ENCODE assay signal across 27 cellular contexts in the genomic region with DNA sequence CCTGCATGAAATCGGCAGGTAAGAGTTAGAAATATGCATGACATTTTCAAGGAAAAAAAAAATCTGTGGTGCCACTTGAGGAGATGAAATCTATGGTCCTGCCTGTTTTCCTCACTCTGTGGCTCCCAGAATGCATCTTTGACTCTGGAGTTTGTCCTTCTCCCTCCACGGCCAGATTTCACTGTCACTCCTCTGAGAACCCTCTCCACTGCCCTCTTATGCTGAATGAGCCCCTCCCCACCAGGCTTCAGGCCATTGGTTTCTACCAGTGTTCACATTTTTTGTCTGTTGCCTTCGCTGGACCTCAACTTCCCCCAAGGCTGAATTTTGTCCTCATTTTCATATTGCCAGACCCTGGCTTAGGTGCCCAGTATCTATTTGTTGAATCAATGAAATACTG.
"Had no signal": no experiment of that assay in that cellular context is flagged by ENCODE, and none has a peak within 500 bp of the region (broad histone marks: within the 10 kb centered on the region; RNA-seq: fewer than 3 reads in every experiment).

No MANE protein-coding gene starts in this region.

- H3K36me3 Mint-ChIP-seq: activated CD4-positive, alpha-beta memory T cell treated with anti-CD3 and anti-CD28 coated beads for 36 hours; activated naive CD4-positive, alpha-beta T cell treated with anti-CD3 and anti-CD28 coated beads, Interleukin-2, amount 10 ng/mL, durations not matched to agents 7 days and 5 days; activated naive CD4-positive, alpha-beta T cell treated with anti-CD3 and anti-CD28 coated beads, Interleukin-2, amount 50 U/mL, for 72 hours had no signal

- H3K9me3 Mint-ChIP-seq: activated CD4-positive, alpha-beta memory T cell treated with anti-CD3 and anti-CD28 coated beads for 36 hours; activated CD4-positive, alpha-beta T cell treated with anti-CD3 and anti-CD28 coated beads, Interleukin-2, amount 10 ng/mL, durations not matched to agents 24 days and 14 days; activated naive CD4-positive, alpha-beta T cell treated with anti-CD3 and anti-CD28 coated beads, Interleukin-2, amount 10 ng/mL, durations not matched to agents 7 days and 5 days; activated naive CD4-positive, alpha-beta T cell treated with anti-CD3 and anti-CD28 coated beads, Interleukin-2, amount 50 U/mL, for 72 hours; activated T-cell treated with anti-CD3 and anti-CD28 coated beads, Interleukin-2, amount 50 U/mL, for 4 hours; activated T-helper 2 cell treated with anti-CD3 and anti-CD28 coated beads, Interferon-gamma antibody, Interleukin-2, Interleukin-4, amounts not matched to agents 10 μg/mL and 5 μg/mL and 100 μg/mL, durations not matched to agents 14 hours and 24 hours and 36 hours had no signal

- ATAC-seq: activated CD4-positive, alpha-beta T cell treated with anti-CD3 and anti-CD28 coated beads for 36 hours; activated CD8-positive, alpha-beta T cell treated with anti-CD3 and anti-CD28 coated beads, Interleukin-2, amount 10 ng/mL, durations not matched to agents 7 days and 5 days; activated naive CD4-positive, alpha-beta T cell treated with anti-CD3 and anti-CD28 coated beads, Interleukin-2, amount 50 U/mL, for 72 hours; activated T-cell treated with anti-CD3 and anti-CD28 coated beads, Interleukin-2, amount 50 U/mL, for 4 hours; body of pancreas; foreskin keratinocyte; gastrocnemius medialis; heart left ventricle had no signal

- H3K4me3 ChIP-seq: adrenal gland, body of pancreas, colonic mucosa, esophagus muscularis mucosa, gastrocnemius medialis, heart left ventricle had no signal

- DNase-seq: activated CD4-positive, alpha-beta memory T cell treated with anti-CD3 and anti-CD28 coated beads for 36 hours; activated CD4-positive, alpha-beta T cell treated with anti-CD3 and anti-CD28 coated beads for 36 hours; activated CD4-positive, alpha-beta T cell treated with anti-CD3 and anti-CD28 coated beads, Interleukin-2, amount 10 ng/mL, durations not matched to agents 24 days and 14 days; activated CD4-positive, CD25-positive, alpha-beta regulatory T cell; activated CD4-positive, CD25-positive, alpha-beta regulatory T cell treated with anti-CD3 and anti-CD28 coated beads, Interleukin-2, amount 50 U/mL, for 72 hours; activated CD8-positive, alpha-beta T cell treated with anti-CD3 and anti-CD28 coated beads, Interleukin-2, amount 10 ng/mL, durations not matched to agents 7 days and 5 days; activated effector memory CD4-positive, alpha-beta T cell treated with anti-CD3 and anti-CD28 coated beads, Interleukin-2, amount 50 U/mL, for 16 hours; activated naive CD4-positive, alpha-beta T cell; activated naive CD4-positive, alpha-beta T cell treated with anti-CD3 and anti-CD28 coated beads, Interleukin-2, amount 10 ng/mL, durations not matched to agents 7 days and 5 days; activated T-cell treated with anti-CD3 and anti-CD28 coated beads, Interleukin-2, amount 50 U/mL, for 4 hours; adrenal gland; amygdala; aorta; body of pancreas; central memory CD4-positive, alpha-beta T cell; cerebellar nuclear complex; colonic mucosa; effector memory CD4-positive, alpha-beta T cell; erythroblast; foreskin keratinocyte; gastrocnemius medialis; glutamatergic neuron; heart left ventricle; T-helper 2 cell had no signal

- H3K4me1 Mint-ChIP-seq: activated CD4-positive, alpha-beta T cell treated with anti-CD3 and anti-CD28 coated beads for 36 hours; activated CD4-positive, alpha-beta T cell treated with anti-CD3 and anti-CD28 coated beads, Interleukin-2, amount 10 ng/mL, durations not matched to agents 24 days and 14 days had no signal

- H3K9me3 ChIP-seq: adrenal gland, body of pancreas, colonic mucosa, esophagus muscularis mucosa, gastrocnemius medialis, heart left ventricle had no signal

- H3K27me3 ChIP-seq: adrenal gland, body of pancreas, colonic mucosa, esophagus muscularis mucosa, gastrocnemius medialis, heart left ventricle had no signal

- H3K27ac Mint-ChIP-seq: activated CD4-positive, alpha-beta memory T cell treated with anti-CD3 and anti-CD28 coated beads for 36 hours; activated CD4-positive, alpha-beta T cell treated with anti-CD3 and anti-CD28 coated beads for 36 hours; activated CD4-positive, alpha-beta T cell treated with anti-CD3 and anti-CD28 coated beads, Interleukin-2, amount 10 ng/mL, durations not matched to agents 24 days and 14 days; activated CD8-positive, alpha-beta T cell treated with anti-CD3 and anti-CD28 coated beads, Interleukin-2, amount 10 ng/mL, durations not matched to agents 7 days and 5 days; activated naive CD4-positive, alpha-beta T cell treated with anti-CD3 and anti-CD28 coated beads, Interleukin-2, amount 10 ng/mL, durations not matched to agents 7 days and 5 days; activated naive CD4-positive, alpha-beta T cell treated with anti-CD3 and anti-CD28 coated beads, Interleukin-2, amount 50 U/mL, for 72 hours; activated T-helper 2 cell treated with anti-CD3 and anti-CD28 coated beads, Interferon-gamma antibody, Interleukin-2, Interleukin-4, amounts not matched to agents 10 μg/mL and 5 μg/mL and 100 μg/mL, durations not matched to agents 14 hours and 24 hours and 36 hours had no signal

- H3K36me3 ChIP-seq: adrenal gland, colonic mucosa, esophagus muscularis mucosa, gastrocnemius medialis, heart left ventricle had no signal

- H3K27ac ChIP-seq: adrenal gland, body of pancreas, colonic mucosa, esophagus muscularis mucosa, foreskin keratinocyte, gastrocnemius medialis, heart left ventricle had no signal

- H3K4me3 Mint-ChIP-seq: activated CD4-positive, alpha-beta memory T cell treated with anti-CD3 and anti-CD28 coated beads for 36 hours; activated CD4-positive, alpha-beta T cell treated with anti-CD3 and anti-CD28 coated beads for 36 hours; activated CD4-positive, alpha-beta T cell treated with anti-CD3 and anti-CD28 coated beads, Interleukin-2, amount 10 ng/mL, durations not matched to agents 24 days and 14 days; activated CD8-positive, alpha-beta T cell treated with anti-CD3 and anti-CD28 coated beads, Interleukin-2, amount 10 ng/mL, durations not matched to agents 7 days and 5 days; activated naive CD4-positive, alpha-beta T cell treated with anti-CD3 and anti-CD28 coated beads, Interleukin-2, amount 10 ng/mL, durations not matched to agents 7 days and 5 days; activated T-cell treated with anti-CD3 and anti-CD28 coated beads, Interleukin-2, amount 50 U/mL, for 4 hours had no signal

- H3K4me1 ChIP-seq: adrenal gland, body of pancreas, colonic mucosa, esophagus muscularis mucosa, foreskin keratinocyte, gastrocnemius medialis, heart left ventricle had no signal

- H3K27me3 Mint-ChIP-seq: activated CD4-positive, alpha-beta memory T cell treated with anti-CD3 and anti-CD28 coated beads for 36 hours; activated CD4-positive, alpha-beta T cell treated with anti-CD3 and anti-CD28 coated beads for 36 hours; activated naive CD4-positive, alpha-beta T cell treated with anti-CD3 and anti-CD28 coated beads, Interleukin-2, amount 10 ng/mL, durations not matched to agents 7 days and 5 days had no signal
